ENCODE assay signal across 8 cellular contexts in the genomic region with DNA sequence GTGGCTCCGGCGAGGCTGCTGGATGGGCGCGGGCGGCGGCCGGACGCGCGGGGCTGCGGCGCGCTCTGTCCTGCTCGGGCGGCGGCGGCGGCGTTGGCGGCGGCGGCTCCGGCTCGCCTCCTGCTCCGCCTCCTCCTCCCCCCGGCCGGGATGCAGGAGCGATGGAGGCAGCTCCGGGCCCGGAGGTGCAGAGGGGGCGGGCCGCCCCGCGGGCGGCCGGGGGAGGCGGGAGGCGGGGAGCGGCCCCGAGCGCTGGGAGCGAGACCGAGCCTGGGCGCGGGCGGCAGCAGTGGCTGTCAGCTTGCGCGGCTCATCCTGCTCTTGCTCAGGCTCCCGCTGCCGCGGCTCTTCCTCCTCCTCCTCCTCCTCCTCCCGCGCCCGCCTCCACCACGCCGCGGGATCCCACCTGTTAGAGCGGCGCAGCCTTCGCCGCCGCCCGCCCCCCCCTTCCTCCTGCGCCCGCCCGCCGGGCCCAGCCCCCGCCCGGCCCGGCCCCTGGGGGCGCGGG. TPM values are rescaled to one million over a fixed set of nuclear protein-coding genes. Genes with fewer than 3 reads are reported as not detected.
DNase-seq lines count a peak whose midpoint lies in the region; ATAC-seq and TF ChIP-seq lines count a peak whose summit lies in the region.

A gene with protein sequence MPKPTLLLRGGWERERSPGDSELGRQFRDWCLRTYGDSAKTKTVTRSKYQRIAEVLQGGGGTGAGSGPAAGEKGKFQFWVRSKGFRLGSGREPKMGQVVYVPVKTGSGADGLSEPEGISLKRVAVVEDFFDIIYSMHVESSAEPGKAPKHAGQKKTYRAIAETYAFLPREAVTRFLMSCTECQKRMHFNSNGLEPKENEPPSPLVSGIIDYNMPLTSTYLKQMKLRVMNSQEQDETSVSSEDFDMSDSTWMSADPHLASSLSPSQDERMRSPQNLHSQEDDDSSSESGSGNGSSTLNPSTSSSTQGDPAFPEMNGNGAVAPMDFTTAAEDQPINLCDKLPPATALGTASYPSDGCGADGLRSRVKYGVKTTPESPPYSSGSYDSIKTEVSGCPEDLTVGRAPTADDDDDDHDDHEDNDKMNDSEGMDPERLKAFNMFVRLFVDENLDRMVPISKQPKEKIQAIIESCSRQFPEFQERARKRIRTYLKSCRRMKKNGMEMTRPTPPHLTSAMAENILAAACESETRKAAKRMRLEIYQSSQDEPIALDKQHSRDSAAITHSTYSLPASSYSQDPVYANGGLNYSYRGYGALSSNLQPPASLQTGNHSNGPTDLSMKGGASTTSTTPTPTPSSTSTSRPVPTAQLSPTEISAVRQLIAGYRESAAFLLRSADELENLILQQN (minus strand): TSS at position 323 of the 508 bp plus-strand sequence. CDS start 443 bp downstream, outside the sequence.

- WGBS in urinary bladder = under 1% methylated on average over 70 of the region's 72 CpGs

- H3K4me3 ChIP-seq in fibroblast of mammary gland (ENCODE audit: control insufficient read depth, low read depth, low read length) (peak within 1 kb of the TSS; percentile 32), urinary bladder (ENCODE audit: low read depth, low read length) (peak within 1 kb of the TSS; percentile 56)

- no peak within 1 kb of the TSS for H3K27ac ChIP-seq in urinary bladder (ENCODE audit: low read depth)

- H3K27ac Mint-ChIP-seq in naive thymus-derived CD8-positive, alpha-beta T cell = peak within 1 kb of the TSS; percentile 84 to 95 (median 88)

- H3K36me3 Mint-ChIP-seq in naive thymus-derived CD8-positive, alpha-beta T cell = peaks cover 0 to 5% (median 0%) of the 10 kb centered on the region in 3 donors

- peak within 1 kb of the TSS; percentile 86 to 95 (median 93) for H3K4me3 Mint-ChIP-seq in naive thymus-derived CD8-positive, alpha-beta T cell

- POLR2A ChIA-PET in naive thymus-derived CD8-positive, alpha-beta T cell (lab: Charles Lee) = interaction anchor here (0.6 to 5.6 kb wide), 10 partner anchors 10 to 238 kb away, joined by 3 to 98 read pairs (median 3); a partner anchor contains a TSS

- DNase-seq in DMS79 treated with DMSO at 0.1 percent for 48 hours (lab: John Stamatoyannopoulos, UW) (peak; percentile 23), DMS79 (lab: John Stamatoyannopoulos, UW) (no peak), NCI-H510A treated with DMSO at 0.1 percent for 48 hours (lab: John Stamatoyannopoulos, UW) (peak; percentile 25), activated T-helper 1 cell treated with Interleukin-2 at 50 U/mL for 16 hours (ENCODE audit: low read depth) (peak; percentile 33), fibroblast of mammary gland (ENCODE audit: low read depth) (peak; percentile 3), COLO829 (ENCODE audit: low spot score) (no peak)
- DNase-seq in naive thymus-derived CD8-positive, alpha-beta T cell = peak in 7 of 10 donors; percentile 10 to 52 (median 35)

- no peaks in the 10 kb centered on the region for H3K9me3 Mint-ChIP-seq in naive thymus-derived CD8-positive, alpha-beta T cell

- H3K27me3 Mint-ChIP-seq in naive thymus-derived CD8-positive, alpha-beta T cell = no peaks in the 10 kb centered on the region

- no peaks in the 10 kb centered on the region for H3K4me1 ChIP-seq in urinary bladder (ENCODE audit: insufficient read depth)

- peak; percentile 32 to 39 for ATAC-seq in naive thymus-derived CD8-positive, alpha-beta T cell

- TF ChIP-seq CTCF in fibroblast of mammary gland (conservative IDR thresholded peaks at IDR 0.05; ENCODE audit: control insufficient read depth, insufficient read depth, low read depth, low read length) = no peak

- peaks cover 27 to 45% (median 36%) of the 10 kb centered on the region in 4 donors for H3K4me1 Mint-ChIP-seq in naive thymus-derived CD8-positive, alpha-beta T cell

- H3K36me3 ChIP-seq in urinary bladder (ENCODE audit: insufficient read depth) = no peaks in the 10 kb centered on the region

RNA-seq across cellular contexts. Expression of the gene that starts here (rescaled TPM):
- total RNA-seq in naive thymus-derived CD8-positive, alpha-beta T cell = 10 to 100 TPM; 65.7 to 66.1 TPM
- polyA plus RNA-seq in naive thymus-derived CD8-positive, alpha-beta T cell = 10 to 100 TPM; 10.0 to 21.5 (median 14.2) TPM
- total RNA-seq in urinary bladder = 9.1 TPM
- 11.5 TPM for polyA plus RNA-seq in urinary bladder

Comparison
In these comparisons a context has a peak if more than half of its experiments do, and no peak if none do; other contexts are left out.
1. DNase-seq: peak in DMS79 treated with DMSO at 0.1 percent for 48 hours (single experiment), NCI-H510A treated with DMSO at 0.1 percent for 48 hours (single experiment), activated T-helper 1 cell treated with Interleukin-2 at 50 U/mL for 16 hours (single experiment), fibroblast of mammary gland (single experiment) and naive thymus-derived CD8-positive, alpha-beta T cell (7 of 10); none in DMS79 (single experiment) and COLO829 (single experiment).